ENCODE assay signal across 1 cellular context in genomic region chr12:75666126-75666979, GRCh38.
TF ChIP-seq lines count a peak whose summit lies in the region.

No MANE protein-coding gene starts in this region.

TF ChIP-seq in HepG2, 621 proteins besides CTCF, POLR2A, EP300 and RAD21 (continued from another document and continues in another):
- no peak for TF ChIP-seq ZUFSP (CRISPR knock-in tag; IDR thresholded peaks at IDR 0.05; ENCODE audit: borderline replicate concordance)
- no peak for TF ChIP-seq SKIL (CRISPR knock-in tag; IDR thresholded peaks at IDR 0.05; ENCODE audit: borderline replicate concordance)
- TF ChIP-seq ZBTB1 (CRISPR knock-in tag; IDR thresholded peaks at IDR 0.05; ENCODE audit: borderline replicate concordance), result no peak
- no peak for TF ChIP-seq ZKSCAN5 (CRISPR knock-in tag; IDR thresholded peaks at IDR 0.05)
- TF ChIP-seq ZNF331 (CRISPR knock-in tag; IDR thresholded peaks at IDR 0.05), result peak; percentile 36; the same call in 1 of the 2 replicates
- TF ChIP-seq ZNF10 (CRISPR knock-in tag; IDR thresholded peaks at IDR 0.05; ENCODE audit: borderline replicate concordance, low read depth), result no peak
- TF ChIP-seq CERS6 (CRISPR knock-in tag; IDR thresholded peaks at IDR 0.05), result no peak
- TF ChIP-seq NFRKB (IDR thresholded peaks at IDR 0.05), result no peak
- no peak for TF ChIP-seq SP2 (CRISPR knock-in tag; IDR thresholded peaks at IDR 0.05)
- TF ChIP-seq ZNF672 (CRISPR knock-in tag; IDR thresholded peaks at IDR 0.05), result no peak
- TF ChIP-seq ZNF441 (CRISPR knock-in tag; IDR thresholded peaks at IDR 0.05; ENCODE audit: borderline replicate concordance), result peak; percentile 78
- peak; percentile 86; the same call in 1 of the 2 replicates for TF ChIP-seq CHD4 (IDR thresholded peaks at IDR 0.05; ENCODE audit: borderline replicate concordance, low read length)
- TF ChIP-seq HNRNPH1 (optimal IDR thresholded peaks at IDR 0.05; ENCODE audit: low read depth, low read length), result no peak
- peak; percentile 63; the same call in 1 of the 2 replicates for TF ChIP-seq ZBTB20 (CRISPR knock-in tag; IDR thresholded peaks at IDR 0.05; ENCODE audit: borderline replicate concordance, low read depth)
- no peak for TF ChIP-seq CEBPZ (IDR thresholded peaks at IDR 0.05; ENCODE audit: low read length)
- peak; percentile 52; the same call in 1 of the 2 replicates for TF ChIP-seq MTA1 (CRISPR knock-in tag; IDR thresholded peaks at IDR 0.05; ENCODE audit: borderline replicate concordance)
- TF ChIP-seq SIN3B (IDR thresholded peaks at IDR 0.05; ENCODE audit: low read length), result no peak
- no peak for TF ChIP-seq TEAD2 (CRISPR knock-in tag; IDR thresholded peaks at IDR 0.05)
- no peak for TF ChIP-seq ZNF232 (CRISPR knock-in tag; IDR thresholded peaks at IDR 0.05; ENCODE audit: borderline replicate concordance)
- peak in 1 of 2 experiments; percentile 62; a peak in 2 of 4 replicates for TF ChIP-seq KLF16 (CRISPR knock-in tag; IDR thresholded peaks at IDR 0.05)
- TF ChIP-seq FOXK2 (IDR thresholded peaks at IDR 0.05), result peak; percentile 81
- no peak for TF ChIP-seq ZBTB37 (CRISPR knock-in tag; IDR thresholded peaks at IDR 0.05)
- peak; percentile 99 for TF ChIP-seq ISL2 (CRISPR knock-in tag; IDR thresholded peaks at IDR 0.05)
- TF ChIP-seq CCAR2 (optimal IDR thresholded peaks at IDR 0.05; ENCODE audit: low read depth, low read length), result no peak
- no peak for TF ChIP-seq MZF1 (CRISPR knock-in tag; IDR thresholded peaks at IDR 0.05; ENCODE audit: borderline replicate concordance)
- TF ChIP-seq ZNF674 (CRISPR knock-in tag; IDR thresholded peaks at IDR 0.05; ENCODE audit: low read depth), result no peak
- TF ChIP-seq RARG (CRISPR knock-in tag; IDR thresholded peaks at IDR 0.05; ENCODE audit: low read depth), result no peak
- no peak for TF ChIP-seq ZHX2 (IDR thresholded peaks at IDR 0.05; ENCODE audit: low read depth)
- peak; percentile 38; the same call in 1 of the 2 replicates for TF ChIP-seq ZHX2 (CRISPR knock-in tag; IDR thresholded peaks at IDR 0.05; ENCODE audit: borderline replicate concordance)
- peak; percentile 62; the same call in 1 of the 2 replicates for TF ChIP-seq ZNF772 (CRISPR knock-in tag; IDR thresholded peaks at IDR 0.05)
- no peak for TF ChIP-seq HNRNPUL1 (IDR thresholded peaks at IDR 0.05; ENCODE audit: low read depth, low read length)
- no peak for TF ChIP-seq EEA1 (CRISPR knock-in tag; IDR thresholded peaks at IDR 0.05; ENCODE audit: borderline replicate concordance)
- no peak for TF ChIP-seq ZNF253 (CRISPR knock-in tag; IDR thresholded peaks at IDR 0.05; ENCODE audit: borderline replicate concordance)
- no peak for TF ChIP-seq ZNF841 (CRISPR knock-in tag; IDR thresholded peaks at IDR 0.05; ENCODE audit: borderline replicate concordance)
- no peak for TF ChIP-seq EED (CRISPR knock-in tag; IDR thresholded peaks at IDR 0.05)
- no peak for TF ChIP-seq ZBTB8A (CRISPR knock-in tag; IDR thresholded peaks at IDR 0.05; ENCODE audit: borderline replicate concordance, low read depth)
- peak; percentile 35 for TF ChIP-seq YY1 (IDR thresholded peaks at IDR 0.05; ENCODE audit: insufficient read depth, insufficient replicate concordance, low read depth, low read length)
- TF ChIP-seq HOXA5 (CRISPR knock-in tag; IDR thresholded peaks at IDR 0.05), result peak; percentile 55; the same call in 1 of the 2 replicates
- no peak for TF ChIP-seq GPBP1L1 (CRISPR knock-in tag; IDR thresholded peaks at IDR 0.05)
- TF ChIP-seq NKX3-1 (CRISPR knock-in tag; IDR thresholded peaks at IDR 0.05), result peak; percentile 60; the same call in 1 of the 2 replicates
- peak; percentile 65; the same call in 1 of the 2 replicates for TF ChIP-seq ZBED4 (CRISPR knock-in tag; IDR thresholded peaks at IDR 0.05; ENCODE audit: borderline replicate concordance)
- TF ChIP-seq ZNF780A (CRISPR knock-in tag; IDR thresholded peaks at IDR 0.05), result no peak
- TF ChIP-seq JUN (CRISPR knock-in tag; IDR thresholded peaks at IDR 0.05), result peak; percentile 67; the same call in 1 of the 2 replicates
